ENCODE assay signal across 19 cellular contexts in genomic region chr20:49592120-49592519, GRCh38. TPM values are rescaled to one million over a fixed set of nuclear protein-coding genes. Genes with fewer than 3 reads are reported as not detected.
A peak's percentile ranks its signal among the peaks of the same experiment; 100 is the strongest.
DNase-seq lines count a peak whose midpoint lies in the region; ATAC-seq and TF ChIP-seq lines count a peak whose summit lies in the region.
"Had no signal": no experiment of that assay in that cellular context is flagged by ENCODE, and none has a peak within 500 bp of the region (broad histone marks: within the 10 kb centered on the region; RNA-seq: fewer than 3 reads in every experiment).

No MANE protein-coding gene starts in this region.

- no TSS peak for BruUV-seq in IMR-90 (replicated peaks; lab: Mats Ljungman, UMichigan)

- no peaks in the 10 kb centered on the region for H3K79me1 ChIP-seq in IMR-90 (ENCODE audit: low read depth in 1 of 2, low read length in 2 of 2)

- no peak for TF ChIP-seq RAD21 in IMR-90 (IDR thresholded peaks at IDR 0.05; ENCODE audit: low read length)

- TF ChIP-seq POLR2A in IMR-90 (IDR thresholded peaks at IDR 0.05; ENCODE audit: low read depth, low read length) (no peak), suprapubic skin (IDR thresholded peaks at IDR 0.05) (no peak)

- peaks cover 21% of the 10 kb centered on the region for H3K9me3 Mint-ChIP-seq in activated naive CD4-positive, alpha-beta T cell treated with anti-CD3 and anti-CD28 coated beads, Interleukin-2, amount 10 ng/mL, durations not matched to agents 7 days and 5 days
- no peaks in the 10 kb centered on the region for H3K9me3 Mint-ChIP-seq in activated naive CD4-positive, alpha-beta T cell treated with anti-CD3 and anti-CD28 coated beads for 36 hours
- H3K9me3 Mint-ChIP-seq: CD4-positive, alpha-beta T cell had no signal

- dilution Hi-C loops in IMR-90 (cut with HindIII; ENCODE audit: low sequenced_read_pairs, unreplicated experiment) = no loop called here

- no peak overlapping the region for H2AFZ ChIP-seq in IMR-90 (replicated peaks; ENCODE audit: low read length, poor library complexity)

- H4K20me1 ChIP-seq in IMR-90 (ENCODE audit: insufficient read depth, low read length) = no peaks in the 10 kb centered on the region

- 0 out of 2 replicates have a peak, but pooled peaks cover 6% of the 10 kb centered on the region for H3K9me1 ChIP-seq in IMR-90 (ENCODE audit: insufficient read depth, low read length)

- H3K36me3 ChIP-seq in IMR-90 (ENCODE audit: control insufficient read depth, insufficient read depth, low read length) = no peaks in the 10 kb centered on the region
- no peaks in the 10 kb centered on the region for H3K36me3 ChIP-seq in ascending aorta
- no peaks in the 10 kb centered on the region for H3K36me3 ChIP-seq in suprapubic skin
- H3K36me3 ChIP-seq: MG63, prostate gland had no signal

- H2BK120ac ChIP-seq in IMR-90 (ENCODE audit: low read depth, low read length) = no peak overlapping the region

- H3K4me2 ChIP-seq in IMR-90 (ENCODE audit: low read depth, low read length) = no peak overlapping the region

- peaks cover 77% of the 10 kb centered on the region for H3K4me1 Mint-ChIP-seq in activated naive CD4-positive, alpha-beta T cell treated with anti-CD3 and anti-CD28 coated beads, Interleukin-2, amount 10 ng/mL, durations not matched to agents 7 days and 5 days
- peaks cover 39% of the 10 kb centered on the region for H3K4me1 Mint-ChIP-seq in activated naive CD4-positive, alpha-beta T cell treated with anti-CD3 and anti-CD28 coated beads for 36 hours (ENCODE audit: low read depth)

- POLR2A ChIA-PET in IMR-90 (lab: Charles Lee; ENCODE audit: unreplicated experiment) = no interaction called here

- no peak overlapping the region for H3K9ac ChIP-seq in IMR-90 (ENCODE audit: low read depth, low read length)

- H3K4ac ChIP-seq in IMR-90 (ENCODE audit: low read depth, low read length) = no peak overlapping the region

- peak overlapping the region; percentile 98 for H3K27ac Mint-ChIP-seq in activated naive CD4-positive, alpha-beta T cell treated with anti-CD3 and anti-CD28 coated beads, Interleukin-2, amount 10 ng/mL, durations not matched to agents 7 days and 5 days
- H3K27ac Mint-ChIP-seq in activated naive CD4-positive, alpha-beta T cell treated with anti-CD3 and anti-CD28 coated beads for 36 hours = no peak overlapping the region
- H3K27ac Mint-ChIP-seq: CD4-positive, alpha-beta T cell had no signal

- intact Hi-C loops in activated naive CD4-positive, alpha-beta T cell treated with anti-CD3 and anti-CD28 coated beads for 36 hours (cut with micrococcal nuclease) = no loop called here
- intact Hi-C loops in IMR-90 (cut with micrococcal nuclease) = no loop called here
- intact Hi-C loops in ascending aorta (cut with DNase I) = loop anchor here (5.0 kb wide), 1 partner anchor 35 kb away; no protein-coding TSS in a partner anchor
- intact Hi-C loops in dorsolateral prefrontal cortex (cut with DNase I) = no loop called here

- no peak overlapping the region for H3K56ac ChIP-seq in IMR-90 (ENCODE audit: extremely low read depth, insufficient read depth, low read length)

- no peak overlapping the region for H3K18ac ChIP-seq in IMR-90 (ENCODE audit: low read depth, low read length)

- in situ Hi-C loops in IMR-90 (cut with MboI; ENCODE audit: low sequenced_read_pairs) = no loop called here

- peaks cover 21% of the 10 kb centered on the region for H3K27me3 Mint-ChIP-seq in activated naive CD4-positive, alpha-beta T cell treated with anti-CD3 and anti-CD28 coated beads, Interleukin-2, amount 10 ng/mL, durations not matched to agents 7 days and 5 days
- no peaks in the 10 kb centered on the region for H3K27me3 Mint-ChIP-seq in activated naive CD4-positive, alpha-beta T cell treated with anti-CD3 and anti-CD28 coated beads for 36 hours (ENCODE audit: low read depth)

- H2AK9ac ChIP-seq in IMR-90 (replicated peaks; ENCODE audit: low read depth, low read length, poor library complexity) = no peak overlapping the region

- no peak overlapping the region for H3K23ac ChIP-seq in IMR-90 (ENCODE audit: low read depth, low read length)

- TF ChIP-seq CTCF in IMR-90 (conservative IDR thresholded peaks at IDR 0.05; ENCODE audit: low read depth, low read length) = no peak
- TF ChIP-seq CTCF in ascending aorta (IDR thresholded peaks at IDR 0.05) = no peak
- TF ChIP-seq CTCF in suprapubic skin (IDR thresholded peaks at IDR 0.05) = no peak
- TF ChIP-seq CTCF in dorsolateral prefrontal cortex (IDR thresholded peaks at IDR 0.05 in 54 of 56, conservative IDR thresholded peaks at IDR 0.05 in 2 of 56; ENCODE audit: low read depth in 1 of 56, partially characterized antibody in 56 of 56) = no peak

- DNase-seq in activated naive CD4-positive, alpha-beta T cell treated with anti-CD3 and anti-CD28 coated beads, Interleukin-2, amount 10 ng/mL, durations not matched to agents 7 days and 5 days = no peak
- DNase-seq in activated naive CD4-positive, alpha-beta T cell treated with anti-CD3 and anti-CD28 coated beads for 36 hours = no peak
- no peak for DNase-seq in IMR-90
- DNase-seq in ascending aorta (ENCODE audit: low spot score in 2 of 2) = no peak
- DNase-seq in suprapubic skin (ENCODE audit: low spot score in 2 of 2) = no peak
- no peak for DNase-seq in NCI-H82 treated with DMSO at 0.1 percent for 48 hours (lab: John Stamatoyannopoulos, UW; ENCODE audit: unreplicated experiment)
- DNase-seq in anterior cingulate cortex (lab: John Stamatoyannopoulos, UW) = no peak
- no peak for DNase-seq in dorsolateral prefrontal cortex
- DNase-seq: CD4-positive, alpha-beta T cell; DMS79; effector CD4-positive, alpha-beta T cell; HCEC 1CT; MG63; NCI-H774; PC-3; small intestine had no signal

- H3K4me3 Mint-ChIP-seq in activated naive CD4-positive, alpha-beta T cell treated with anti-CD3 and anti-CD28 coated beads, Interleukin-2, amount 10 ng/mL, durations not matched to agents 7 days and 5 days = no peak overlapping the region
- H3K4me3 Mint-ChIP-seq in activated naive CD4-positive, alpha-beta T cell treated with anti-CD3 and anti-CD28 coated beads for 36 hours = no peak overlapping the region
- H3K4me3 Mint-ChIP-seq: CD4-positive, alpha-beta T cell had no signal

- H3K9me3 ChIP-seq in IMR-90 (ENCODE audit: control insufficient read depth, insufficient read depth, low read length) = no peaks in the 10 kb centered on the region
- no peaks in the 10 kb centered on the region for H3K9me3 ChIP-seq in ascending aorta
- no peaks in the 10 kb centered on the region for H3K9me3 ChIP-seq in suprapubic skin
- H3K9me3 ChIP-seq: MG63, prostate gland had no signal

- no peak for TF ChIP-seq EP300 in suprapubic skin (IDR thresholded peaks at IDR 0.05)

- H4K5ac ChIP-seq in IMR-90 (ENCODE audit: low read depth, low read length) = no peak overlapping the region

- H2BK20ac ChIP-seq in IMR-90 (ENCODE audit: low read depth, low read length) = no peak overlapping the region

- no peak overlapping the region for H3K4me3 ChIP-seq in IMR-90 (ENCODE audit: insufficient read depth, low read depth, low read length)
- H3K4me3 ChIP-seq in ascending aorta = no peak overlapping the region
- H3K4me3 ChIP-seq in suprapubic skin = no peak overlapping the region
- no peak overlapping the region for H3K4me3 ChIP-seq in dorsolateral prefrontal cortex
- H3K4me3 ChIP-seq: MG63, prostate gland had no signal

- no peak overlapping the region for H3K14ac ChIP-seq in IMR-90 (replicated peaks; ENCODE audit: low read depth, low read length)

- no peak for ATAC-seq in IMR-90 (ENCODE audit: low read depth)
- ATAC-seq: esophagus mucosa, left lobe of liver, PC-3 had no signal

- CTCF ChIA-PET in activated naive CD4-positive, alpha-beta T cell treated with anti-CD3 and anti-CD28 coated beads, Interleukin-2, amount 10 ng/mL, durations not matched to agents 7 days and 5 days (lab: Charles Lee) = interaction anchor here (1.2 kb wide), 1 partner anchor 17 kb away, joined by 4 read pairs; no protein-coding TSS in a partner anchor
- CTCF ChIA-PET in activated naive CD4-positive, alpha-beta T cell treated with anti-CD3 and anti-CD28 coated beads for 36 hours (lab: Charles Lee) = interaction anchor here (2.4 kb wide), 1 partner anchor 50 kb away, joined by 8 read pairs; no protein-coding TSS in a partner anchor
- CTCF ChIA-PET in IMR-90 (lab: Yijun Ruan, JAX) = no interaction called here

- no peak overlapping the region for H3K27ac ChIP-seq in IMR-90 (ENCODE audit: insufficient read depth, low read length)
- H3K27ac ChIP-seq in ascending aorta = peak overlapping the region; percentile 97 to 100
- H3K27ac ChIP-seq in suprapubic skin = peak overlapping the region; percentile 11
- no peak overlapping the region for H3K27ac ChIP-seq in dorsolateral prefrontal cortex
- H3K27ac ChIP-seq: prostate gland had no signal

- peaks cover 49% of the 10 kb centered on the region for H3K36me3 Mint-ChIP-seq in activated naive CD4-positive, alpha-beta T cell treated with anti-CD3 and anti-CD28 coated beads, Interleukin-2, amount 10 ng/mL, durations not matched to agents 7 days and 5 days
- H3K36me3 Mint-ChIP-seq in activated naive CD4-positive, alpha-beta T cell treated with anti-CD3 and anti-CD28 coated beads for 36 hours (ENCODE audit: low read depth) = no peaks in the 10 kb centered on the region

- H3K27me3 ChIP-seq in IMR-90 (ENCODE audit: control insufficient read depth, insufficient read depth, low read length) = no peaks in the 10 kb centered on the region
- H3K27me3 ChIP-seq in ascending aorta = no peaks in the 10 kb centered on the region
- H3K27me3 ChIP-seq in suprapubic skin = peaks cover 3% of the 10 kb centered on the region
- H3K27me3 ChIP-seq in dorsolateral prefrontal cortex = no peaks in the 10 kb centered on the region
- H3K27me3 ChIP-seq: MG63 had no signal

- peak overlapping the region; percentile 41; the same call in 1 of the 3 replicates for H2BK15ac ChIP-seq in IMR-90 (ENCODE audit: low read depth, low read length)

- peak overlapping the region; percentile 5 for H2BK5ac ChIP-seq in IMR-90 (ENCODE audit: low read depth, low read length, poor library complexity, severe bottlenecking)

- H4K8ac ChIP-seq in IMR-90 (ENCODE audit: low read depth in 2 of 2, low read length in 2 of 2) = peak overlapping the region in 1 of 2 experiments; percentile 67; a peak in 1 of 4 replicates

- H3K4me1 ChIP-seq in IMR-90 (ENCODE audit: control insufficient read depth, insufficient read depth, low read length) = peaks cover 31% of the 10 kb centered on the region
- H3K4me1 ChIP-seq in ascending aorta = peaks cover 13 to 65% of the 10 kb centered on the region in 2 donors
- H3K4me1 ChIP-seq in suprapubic skin = peaks cover 15% of the 10 kb centered on the region
- H3K4me1 ChIP-seq: prostate gland had no signal

- H4K91ac ChIP-seq in IMR-90 (ENCODE audit: insufficient read depth, low read depth, low read length) = peak overlapping the region; percentile 70; the same call in 1 of the 2 replicates

- H2AK5ac ChIP-seq in IMR-90 (ENCODE audit: low read depth, low read length) = peak overlapping the region; percentile 54

RNA-seq across cellular contexts. Expression of gene PTGIS, which starts 24.2 kb away (rescaled TPM):
- total RNA-seq in activated naive CD4-positive, alpha-beta T cell treated with anti-CD3 and anti-CD28 coated beads for 36 hours = not detected
- total RNA-seq in IMR-90 (2012; rRNA removed) = 1.1 and 1.6 TPM in 2 replicates
- polyA plus RNA-seq in IMR-90 (2012; rRNA removed) = 2.4 and 2.6 TPM in 2 replicates
- 1.3 and 4.5 TPM in 2 replicates for polyA plus RNA-seq in IMR-90 (2012; cell fraction: cytosol; rRNA removed)
- 1.7 and 2.0 TPM in 2 replicates for polyA plus RNA-seq in IMR-90 (2012; cell fraction: nucleus; rRNA removed; ENCODE audit: low replicate concordance)
- total RNA-seq in ascending aorta = 288 TPM
- total RNA-seq in suprapubic skin = 10 to 100 TPM in 1 of 4 donors, 1 to 10 TPM in 3; 4.3 to 14.4 (median 7.0) TPM
- 10 to 100 TPM in 2 of 120 experiments, 1 to 10 TPM in 113, under 1 TPM in 5; 0.66 to 21.1 (median 2.7) TPM for total RNA-seq in dorsolateral prefrontal cortex
- total RNA-seq: CD4-positive, alpha-beta T cell had no signal

Comparison
In these comparisons a context has a peak if more than half of its experiments do, and no peak if none do; other contexts are left out.
1. H3K27ac ChIP-seq: peak in ascending aorta (2 of 2) and suprapubic skin (single experiment); none in IMR-90 (single experiment) and dorsolateral prefrontal cortex (0 of 59).
2. RNA of gene PTGIS, which starts 24.2 kb away (total RNA-seq): 288 TPM in ascending aorta (single experiment); 4.3 to 14.4 TPM in suprapubic skin, 0.66 to 21.1 TPM in dorsolateral prefrontal cortex, 1.1 to 1.6 TPM in IMR-90 and not detected in activated naive CD4-positive, alpha-beta T cell treated with anti-CD3 and anti-CD28 coated beads for 36 hours; every median in the first group is over 10 times any median in the second.